Comparison of ENCODE assay signal across 1 cellular context in genomic region chr4:91256043-91256442, GRCh38.
TF ChIP-seq lines count a peak whose summit lies in the region.

No MANE protein-coding gene starts in this region.

TF ChIP-seq in WTC11, 78 proteins besides CTCF, POLR2A, EP300 and RAD21 (continued from another document):
- TF ChIP-seq ATF2 (CRISPR knock-in tag; IDR thresholded peaks at IDR 0.05; ENCODE audit: borderline replicate concordance, low read depth) (no peak), ZNF423 (CRISPR knock-in tag; IDR thresholded peaks at IDR 0.05) (no peak), SP1 (CRISPR knock-in tag; conservative IDR thresholded peaks at IDR 0.05) (0 out of 2 replicates have a peak, but pooled peaks have one; percentile 31)
